Comparison of ENCODE assay signal across 21 cellular contexts in the genomic region with DNA sequence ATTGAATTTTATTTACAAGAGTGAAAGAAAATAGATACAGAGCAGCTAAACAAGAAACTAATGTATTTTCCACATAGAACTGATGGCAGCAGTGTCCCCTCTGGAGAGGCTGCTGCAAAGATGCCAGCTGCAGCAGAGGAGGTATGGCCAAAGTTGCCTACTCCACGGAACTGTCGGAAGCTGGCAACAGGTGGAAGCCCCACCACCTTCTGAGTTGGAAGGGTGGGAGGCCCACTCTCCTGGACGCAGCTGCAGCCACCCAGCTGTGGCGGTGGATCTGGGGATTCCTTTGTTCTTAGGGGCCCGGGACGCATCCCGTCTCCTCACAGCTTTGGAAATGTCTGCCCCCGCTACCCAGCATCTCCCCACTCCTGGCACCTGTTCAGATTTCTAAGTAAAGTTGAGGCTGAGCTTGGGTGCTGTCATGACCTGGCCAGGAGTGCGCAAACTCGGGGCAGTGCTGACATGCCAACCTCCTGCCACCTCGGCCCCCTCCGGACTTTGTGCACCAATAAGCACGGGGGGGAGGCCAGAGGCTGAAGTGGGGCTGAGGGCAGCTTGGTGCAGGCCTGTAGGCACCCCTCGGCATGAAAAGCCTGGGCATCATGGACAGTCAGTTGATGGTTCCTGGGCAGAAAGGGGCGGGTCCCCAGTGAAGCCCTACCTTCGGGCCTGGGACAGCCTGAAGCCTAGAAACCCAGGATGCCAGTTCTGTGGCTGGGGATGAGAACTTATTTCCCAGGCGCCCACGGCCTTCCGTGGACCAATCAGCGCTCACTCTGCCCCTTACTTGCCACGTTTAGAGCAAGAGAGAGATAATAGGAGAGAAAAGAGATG.
"Had no signal": no experiment of that assay in that cellular context is flagged by ENCODE, and none has a peak within 500 bp of the region (broad histone marks: within the 10 kb centered on the region; RNA-seq: fewer than 3 reads in every experiment).

No MANE protein-coding gene starts in this region.

- ATAC-seq: activated CD8-positive, alpha-beta memory T cell treated with anti-CD3 and anti-CD28 coated beads, Interleukin-2, amount 10 ng/mL, durations not matched to agents 7 days and 5 days; T-cell had no signal

- H3K36me3 ChIP-seq: breast epithelium had no signal

- H3K27me3 ChIP-seq: breast epithelium had no signal

- H3K4me3 ChIP-seq: breast epithelium, PC-9, SK-N-MC had no signal

- H3K4me2 ChIP-seq: PC-9 had no signal

- H3K4me1 ChIP-seq: breast epithelium had no signal

- H3K27ac ChIP-seq: breast epithelium, PC-9, SK-N-MC had no signal

- H2AFZ ChIP-seq: PC-9 had no signal

- DNase-seq: activated B cell treated with CpG ODN at 0.5 μM for 24 hours; activated CD4-positive, alpha-beta T cell treated with anti-CD3 and anti-CD28 coated beads for 1 hour; activated CD4-positive, alpha-beta T cell treated with anti-CD3 and anti-CD28 coated beads, Interleukin-2, amount 10 ng/mL, durations not matched to agents 24 days and 14 days; activated CD4-positive, alpha-beta T cell treated with anti-CD3 and anti-CD28 coated beads, Interleukin-2, amount 50 U/mL, for 48 hours; activated CD8-positive, alpha-beta memory T cell treated with anti-CD3 and anti-CD28 coated beads, Interleukin-2, amount 10 ng/mL, durations not matched to agents 7 days and 5 days; activated effector memory CD4-positive, alpha-beta T cell treated with Interleukin-2 at 50 U/mL for 16 hours; activated naive CD4-positive, alpha-beta T cell; activated T-cell treated with anti-CD3 and anti-CD28 coated beads, Interleukin-2, amount 50 U/mL, for 24 hours; MM.1S; NCI-H1105; NCI-H1436; NCI-H187; NCI-H2081; NCI-H446; NCI-H524; PC-9; T-cell; T-helper 2 cell; T1000 had no signal
